ENCODE assay signal across 18 cellular contexts in the genomic region with DNA sequence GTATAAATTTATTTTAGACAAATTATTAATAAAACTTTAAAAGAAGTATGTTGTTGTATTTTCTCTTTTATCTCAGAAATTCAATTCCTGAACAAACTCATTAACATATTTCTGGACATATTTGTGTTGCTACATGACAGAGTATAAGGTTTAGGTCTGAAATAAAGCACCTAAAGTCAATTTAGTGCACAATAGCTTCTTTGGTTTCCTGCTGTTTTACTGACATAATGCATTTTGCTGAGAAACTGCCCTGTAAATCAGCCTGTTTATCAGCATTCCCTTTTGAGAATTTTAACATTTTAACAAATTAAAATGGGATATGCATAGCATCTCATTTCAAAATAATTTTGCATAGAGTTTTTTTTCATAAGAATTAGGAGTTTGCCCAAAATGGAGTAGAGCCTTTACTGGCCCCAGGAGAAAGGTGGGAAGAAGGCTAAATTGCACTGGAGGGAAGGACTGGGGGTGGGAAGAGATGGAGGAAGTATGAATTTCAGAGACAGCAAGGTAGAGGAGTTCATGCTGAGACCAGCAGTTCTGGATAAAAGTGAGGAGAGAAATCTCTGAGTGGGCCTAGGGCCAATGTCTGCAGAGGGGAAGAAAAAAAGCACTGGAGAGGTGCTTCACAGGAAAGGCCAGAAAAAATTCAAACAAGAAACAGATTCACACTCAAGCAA.
DNase-seq lines count a peak whose midpoint lies in the region; ATAC-seq, FAIRE-seq and TF ChIP-seq lines count a peak whose summit lies in the region.
"Had no signal": no experiment of that assay in that cellular context is flagged by ENCODE, and none has a peak within 500 bp of the region (broad histone marks: within the 10 kb centered on the region; RNA-seq: fewer than 3 reads in every experiment).

No MANE protein-coding gene starts in this region.

- H3K27me3 Mint-ChIP-seq in type B pancreatic cell (no peaks in the 10 kb centered on the region), T-cell (peaks cover 0 to 12% of the 10 kb centered on the region in 2 donors)
- H3K27me3 Mint-ChIP-seq: B cell; CD4-positive, alpha-beta T cell had no signal

- H3K27ac Mint-ChIP-seq in type B pancreatic cell (no peak overlapping the region), T-cell (no peak overlapping the region)
- H3K27ac Mint-ChIP-seq: B cell; CD4-positive, alpha-beta T cell had no signal

- intact Hi-C loops in endothelial cell of umbilical vein (cut with micrococcal nuclease): no loop called here

- peak overlapping the region; percentile 20 for H3K4me3 Mint-ChIP-seq in type B pancreatic cell
- H3K4me3 Mint-ChIP-seq in T-cell: no peak overlapping the region
- H3K4me3 Mint-ChIP-seq: B cell; CD4-positive, alpha-beta T cell had no signal

- no peak overlapping the region for H3K27ac ChIP-seq in endothelial cell of umbilical vein (ENCODE audit: insufficient read depth, low read depth, low read length)
- H3K27ac ChIP-seq: GM23248 had no signal

- POLR2A ChIA-PET in endothelial cell of umbilical vein (lab: Charles Lee) (no interaction called here), T-cell (lab: Charles Lee) (no interaction called here)

- H3K4me1 Mint-ChIP-seq in type B pancreatic cell (ENCODE audit: unreplicated experiment) (peaks cover 29% of the 10 kb centered on the region), T-cell (no peaks in the 10 kb centered on the region)
- H3K4me1 Mint-ChIP-seq: B cell had no signal

- peak; percentile 4 for FAIRE-seq in endothelial cell of umbilical vein (lab: Jason Lieb, UNC)
- FAIRE-seq: GM12878, HepG2, HTR-8/SVneo had no signal

- no peaks in the 10 kb centered on the region for H3K36me3 ChIP-seq in H7 (replicated peaks; ENCODE audit: control insufficient read depth, insufficient read depth, low read length)
- no peaks in the 10 kb centered on the region for H3K36me3 ChIP-seq in endothelial cell of umbilical vein (ENCODE audit: control insufficient read depth in 2 of 2, extremely low read depth in 1 of 2, insufficient read depth in 2 of 2, low read length in 2 of 2)

- H3K79me2 ChIP-seq in endothelial cell of umbilical vein (ENCODE audit: control insufficient read depth, insufficient read depth, low read length): no peaks in the 10 kb centered on the region

- no peaks in the 10 kb centered on the region for H3K9me1 ChIP-seq in endothelial cell of umbilical vein (replicated peaks; ENCODE audit: control insufficient read depth, extremely low read depth, insufficient read depth, low read length)

- no peak for TF ChIP-seq POLR2A in endothelial cell of umbilical vein (IDR thresholded peaks at IDR 0.05; ENCODE audit: low read depth, low read length)

- H3K36me3 Mint-ChIP-seq in type B pancreatic cell (no peaks in the 10 kb centered on the region), T-cell (no peaks in the 10 kb centered on the region)

- H3K27me3 ChIP-seq in H7 (ENCODE audit: control insufficient read depth, insufficient read depth, low read length) (no peaks in the 10 kb centered on the region), endothelial cell of umbilical vein (ENCODE audit: control insufficient read depth in 2 of 2, insufficient read depth in 2 of 2, low read length in 2 of 2) (no peaks in the 10 kb centered on the region)

- no peak for TF ChIP-seq RAD21 in Ishikawa (IDR thresholded peaks at IDR 0.05; ENCODE audit: low read depth)

- dilution Hi-C loops in endothelial cell of umbilical vein (cut with MboI; ENCODE audit: extremely low pct_ligation_motif_present, low sequenced_read_pairs): no loop called here

- H3K9ac ChIP-seq in endothelial cell of umbilical vein (replicated peaks; ENCODE audit: extremely low read depth, insufficient read depth, low read length): no peak overlapping the region
- H3K9ac ChIP-seq: GM23248 had no signal

- no TSS peak for BruUV-seq in endothelial cell of umbilical vein (replicated peaks; lab: Mats Ljungman, UMichigan)

- no peak overlapping the region for H2AFZ ChIP-seq in endothelial cell of umbilical vein (ENCODE audit: low read depth, low read length)
- H2AFZ ChIP-seq: GM23248 had no signal

- peak; percentile 83 for TF ChIP-seq EP300 in Ishikawa (IDR thresholded peaks at IDR 0.05; ENCODE audit: borderline replicate concordance)

- no peaks in the 10 kb centered on the region for H3K9me3 Mint-ChIP-seq in type B pancreatic cell
- H3K9me3 Mint-ChIP-seq in T-cell: no peaks in the 10 kb centered on the region
- H3K9me3 Mint-ChIP-seq: CD4-positive, alpha-beta T cell had no signal

- TF ChIP-seq CTCF in endothelial cell of umbilical vein (IDR thresholded peaks at IDR 0.05; ENCODE audit: extremely low read depth in 1 of 2, insufficient read depth in 1 of 2, low read depth in 1 of 2, low read length in 2 of 2) (no peak), type B pancreatic cell (conservative IDR thresholded peaks at IDR 0.05) (no peak)

- DNase-seq in H7: peak; percentile 6
- DNase-seq in endothelial cell of umbilical vein (ENCODE audit: low read depth, low spot score): no peak
- DNase-seq in type B pancreatic cell (ENCODE audit: extremely low spot score, unreplicated experiment): no peak
- DNase-seq in T-cell: no peak
- DNase-seq in putamen (ENCODE audit: low spot score): no peak
- DNase-seq: ACHN; C1 segment of cervical spinal cord; Calu3; CD4-positive, alpha-beta T cell; DMS 273 treated with DMSO at 0.1 percent for 48 hours; GM23248; HCEC 1CT had no signal

- H3K4me3 ChIP-seq in H7 (ENCODE audit: insufficient read depth, low read depth, low read length) (no peak overlapping the region), endothelial cell of umbilical vein (replicated peaks in 1 of 3; ENCODE audit: insufficient read depth in 1 of 3, low read depth in 1 of 3, low read length in 3 of 3) (no peak overlapping the region)
- H3K4me3 ChIP-seq: GM12878, GM23248 had no signal

- H4K20me1 ChIP-seq in endothelial cell of umbilical vein (replicated peaks; ENCODE audit: control insufficient read depth, extremely low read depth, insufficient read depth, low read length): no peaks in the 10 kb centered on the region

- no peaks in the 10 kb centered on the region for H3K9me3 ChIP-seq in endothelial cell of umbilical vein (replicated peaks; ENCODE audit: control insufficient read depth, insufficient read depth, low read length)

- CTCF ChIA-PET in endothelial cell of umbilical vein (lab: Charles Lee) (no interaction called here), T-cell (lab: Charles Lee) (no interaction called here)

- no peak for ATAC-seq in T-cell (replicated peaks in 1 of 4)
- ATAC-seq in HG03457 (IDR thresholded peaks at IDR 0.05; ENCODE audit: unreplicated experiment): no peak
- ATAC-seq: GM12878, HepG2 had no signal

- H3K4me2 ChIP-seq in endothelial cell of umbilical vein (ENCODE audit: insufficient read depth, low read length): no peak overlapping the region

- no peaks in the 10 kb centered on the region for H3K4me1 ChIP-seq in endothelial cell of umbilical vein (ENCODE audit: control insufficient read depth, extremely low read depth, insufficient read depth, low read length)

TF ChIP-seq in Ishikawa, 13 proteins besides CTCF, POLR2A, EP300 and RAD21 (continues in another document):
- peak; percentile 77; the same call in 1 of the 2 replicates for TF ChIP-seq FOXM1 (IDR thresholded peaks at IDR 0.05; ENCODE audit: borderline replicate concordance, low read depth)
- no peak for TF ChIP-seq YY1 (IDR thresholded peaks at IDR 0.05; ENCODE audit: low read depth)
- peak; percentile 74 for TF ChIP-seq TCF12 (IDR thresholded peaks at IDR 0.05; ENCODE audit: low read depth)
- peak; percentile 37; the same call in 1 of the 2 replicates for TF ChIP-seq NFIC (IDR thresholded peaks at IDR 0.05)

TF ChIP-seq in endothelial cell of umbilical vein, 7 proteins besides CTCF, POLR2A, EP300 and RAD21:
- TF ChIP-seq MAX (IDR thresholded peaks at IDR 0.05; ENCODE audit: insufficient read depth, insufficient read length): no peak
- no peak for TF ChIP-seq FOS (IDR thresholded peaks at IDR 0.05; ENCODE audit: borderline replicate concordance, insufficient read depth, low read length)
- TF ChIP-seq JUN (IDR thresholded peaks at IDR 0.05; ENCODE audit: borderline replicate concordance, insufficient read depth, insufficient read length, low read depth): no peak
- TF ChIP-seq POLR2AphosphoS5 (IDR thresholded peaks at IDR 0.05; ENCODE audit: insufficient read depth, low read depth, low read length): no peak
- TF ChIP-seq MYC (IDR thresholded peaks at IDR 0.05; ENCODE audit: low read depth, low read length): no peak
- TF ChIP-seq EZH2 (IDR thresholded peaks at IDR 0.05; ENCODE audit: borderline replicate concordance, low read depth, low read length, severe bottlenecking): no peak
- no peak for TF ChIP-seq GATA2 (IDR thresholded peaks at IDR 0.05; ENCODE audit: insufficient read depth, insufficient read length, low read depth, low read length)
